16 cellular contexts compared by ENCODE assay signal in genomic region chr9:94846739-94847138, GRCh38.
"Had no signal": no experiment of that assay in that cellular context is flagged by ENCODE, and none has a peak within 500 bp of the region (broad histone marks: within the 10 kb centered on the region; RNA-seq: fewer than 3 reads in every experiment).

No MANE protein-coding gene starts in this region.

- H3K4me1 Mint-ChIP-seq: activated B cell treated with CpG ODN at 0.5 μM for 24 hours had no signal

- H3K27me3 Mint-ChIP-seq: activated B cell treated with CpG ODN at 0.5 μM for 24 hours; activated CD4-positive, alpha-beta T cell treated with anti-CD3 and anti-CD28 coated beads, Interleukin-2, amount 10 ng/mL, durations not matched to agents 24 days and 14 days; activated naive CD8-positive, alpha-beta T cell treated with anti-CD3 and anti-CD28 coated beads, Interleukin-2, amount 50 U/mL, for 24 hours had no signal

- H3K36me3 ChIP-seq: esophagus squamous epithelium, neural progenitor cell, suprapubic skin, upper lobe of left lung had no signal

- H3K9me3 ChIP-seq: ascending aorta, esophagus squamous epithelium, suprapubic skin, upper lobe of left lung had no signal

- H3K27ac ChIP-seq: neural progenitor cell, parathyroid adenoma, upper lobe of left lung had no signal

- H3K9me3 Mint-ChIP-seq: activated B cell treated with CpG ODN at 0.5 μM for 24 hours; activated naive CD4-positive, alpha-beta T cell treated with anti-CD3 and anti-CD28 coated beads for 36 hours; activated naive CD8-positive, alpha-beta T cell treated with anti-CD3 and anti-CD28 coated beads, Interleukin-2, amount 50 U/mL, for 24 hours; T-helper 2 cell treated with Interferon-gamma antibody and Interleukin-4, amounts not matched to agents 5 μg/mL and 100 μg/mL, for 36 hours had no signal

- DNase-seq: activated B cell treated with CpG ODN at 0.5 μM for 24 hours; activated CD4-positive, alpha-beta T cell treated with anti-CD3 and anti-CD28 coated beads, Interleukin-2, amount 10 ng/mL, durations not matched to agents 24 days and 14 days; activated naive CD4-positive, alpha-beta T cell treated with anti-CD3 and anti-CD28 coated beads for 36 hours; activated naive CD8-positive, alpha-beta T cell treated with anti-CD3 and anti-CD28 coated beads, Interleukin-2, amount 50 U/mL, for 24 hours; activated T-cell treated with anti-CD3 and anti-CD28 coated beads for 4 hours; esophagus squamous epithelium; left ventricle myocardium superior; stimulated activated CD4-positive, alpha-beta T cell treated with anti-CD3 and anti-CD28 coated beads, Interleukin-4, amount 100 ng/mL, for 24 hours; stimulated activated naive CD8-positive, alpha-beta T cell treated with anti-CD3 and anti-CD28 coated beads, Interleukin-15, Interleukin-2, amounts not matched to agents 100 U/mL and 50 U/mL, for 24 hours; upper lobe of left lung had no signal

- FAIRE-seq: bronchial epithelial cell had no signal

- H2AFZ ChIP-seq: neural progenitor cell, parathyroid adenoma had no signal

- H3K27me3 ChIP-seq: ascending aorta, esophagus squamous epithelium, neural progenitor cell, suprapubic skin, upper lobe of left lung had no signal

- H3K27ac Mint-ChIP-seq: activated B cell treated with CpG ODN at 0.5 μM for 24 hours; activated CD4-positive, alpha-beta T cell treated with anti-CD3 and anti-CD28 coated beads, Interleukin-2, amount 10 ng/mL, durations not matched to agents 24 days and 14 days; activated naive CD4-positive, alpha-beta T cell treated with anti-CD3 and anti-CD28 coated beads for 36 hours; activated naive CD8-positive, alpha-beta T cell treated with anti-CD3 and anti-CD28 coated beads, Interleukin-2, amount 50 U/mL, for 24 hours; neural progenitor cell; T-helper 2 cell treated with Interferon-gamma antibody and Interleukin-4, amounts not matched to agents 5 μg/mL and 100 μg/mL, for 36 hours had no signal

- H3K4me1 ChIP-seq: upper lobe of left lung had no signal

- H3K9ac ChIP-seq: neural progenitor cell, parathyroid adenoma had no signal

- H3K4me3 Mint-ChIP-seq: activated B cell treated with CpG ODN at 0.5 μM for 24 hours; activated CD4-positive, alpha-beta T cell treated with anti-CD3 and anti-CD28 coated beads, Interleukin-2, amount 10 ng/mL, durations not matched to agents 24 days and 14 days; activated naive CD4-positive, alpha-beta T cell treated with anti-CD3 and anti-CD28 coated beads for 36 hours; activated naive CD8-positive, alpha-beta T cell treated with anti-CD3 and anti-CD28 coated beads, Interleukin-2, amount 50 U/mL, for 24 hours; neural progenitor cell; T-helper 2 cell treated with Interferon-gamma antibody and Interleukin-4, amounts not matched to agents 5 μg/mL and 100 μg/mL, for 36 hours had no signal

- ATAC-seq: left ventricle myocardium superior had no signal

- H3K4me3 ChIP-seq: ascending aorta, esophagus squamous epithelium, neural progenitor cell, suprapubic skin, upper lobe of left lung had no signal

- H3K4me2 ChIP-seq: neural progenitor cell had no signal
